9 cellular contexts compared by ENCODE assay signal in the genomic region with DNA sequence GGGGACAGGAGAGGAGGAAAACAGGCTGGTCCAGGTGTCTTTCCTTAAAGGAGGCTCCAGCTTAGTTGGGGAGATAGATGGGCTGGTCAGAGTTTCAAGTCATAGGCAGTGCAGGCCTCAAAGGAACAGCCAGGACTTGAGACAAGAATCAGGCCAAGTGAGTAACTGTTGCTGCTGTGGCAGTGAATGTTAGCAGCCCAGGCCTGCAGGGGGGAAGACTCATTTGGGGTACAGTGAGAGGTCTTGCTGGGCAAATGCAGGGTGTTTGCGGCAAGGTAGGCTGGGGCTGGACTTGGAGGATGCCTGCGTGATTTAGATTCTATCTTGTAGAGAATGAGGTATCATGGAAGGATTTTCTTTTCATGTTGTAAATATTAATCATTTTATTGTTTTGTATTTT. TPM values are rescaled to one million over a fixed set of nuclear protein-coding genes. Genes with fewer than 3 reads are reported as not detected.
A peak's percentile ranks its signal among the peaks of the same experiment; 100 is the strongest.
DNase-seq lines count a peak whose midpoint lies in the region; ATAC-seq and TF ChIP-seq lines count a peak whose summit lies in the region.
"Had no signal": no experiment of that assay in that cellular context is flagged by ENCODE, and none has a peak within 500 bp of the region (broad histone marks: within the 10 kb centered on the region; RNA-seq: fewer than 3 reads in every experiment).

No MANE protein-coding gene starts in this region.

- intact Hi-C loops in activated CD4-positive, alpha-beta T cell treated with anti-CD3 and anti-CD28 coated beads for 36 hours (cut with DNase I, micrococcal nuclease), result loop anchor here in 1 of 2 experiments (5.0 to 10.0 kb wide), 4 partner anchors 237 to 1880 kb away; partner anchors contain the start of genes DDB2, FNBP4 and PHF21A
- intact Hi-C loops in OCI-LY7 (cut with micrococcal nuclease; ENCODE audit: unreplicated experiment) (loop anchor here (1.0 kb wide), 1 partner anchor 16 kb away; no protein-coding TSS in a partner anchor), head of caudate nucleus (cut with DNase I) (no loop called here)

- H3K9me3 ChIP-seq in OCI-LY7 (ENCODE audit: low read length), result no peaks in the 10 kb centered on the region
- no peaks in the 10 kb centered on the region for H3K9me3 ChIP-seq in skeletal muscle tissue (ENCODE audit: control insufficient read depth in 3 of 3, low read length in 3 of 3)
- H3K9me3 ChIP-seq in tibial nerve, result no peaks in the 10 kb centered on the region

- H3K9me3 Mint-ChIP-seq in activated CD4-positive, alpha-beta T cell treated with anti-CD3 and anti-CD28 coated beads for 36 hours (ENCODE audit: low read depth), result no peaks in the 10 kb centered on the region
- no peaks in the 10 kb centered on the region for H3K9me3 Mint-ChIP-seq in central memory CD8-positive, alpha-beta T cell

- H3K79me2 ChIP-seq in OCI-LY7 (ENCODE audit: insufficient read depth, low read depth, low read length), result peaks cover 12% of the 10 kb centered on the region; the same call in 1 of the 2 replicates

- H3K36me3 Mint-ChIP-seq in activated CD4-positive, alpha-beta T cell treated with anti-CD3 and anti-CD28 coated beads for 36 hours (ENCODE audit: low read depth), result peaks cover 2% of the 10 kb centered on the region
- peaks cover 15% of the 10 kb centered on the region for H3K36me3 Mint-ChIP-seq in central memory CD8-positive, alpha-beta T cell (ENCODE audit: insufficient read depth)

- H3K4me2 ChIP-seq in OCI-LY7 (ENCODE audit: low read length), result peak overlapping the region; percentile 80

- TF ChIP-seq EP300 in tibial nerve (IDR thresholded peaks at IDR 0.05), result no peak

- TF ChIP-seq CTCF in OCI-LY7 (conservative IDR thresholded peaks at IDR 0.05; ENCODE audit: low read length) (no peak), tibial nerve (IDR thresholded peaks at IDR 0.05) (no peak)

- peak overlapping the region; percentile 96 for H3K27ac Mint-ChIP-seq in activated CD4-positive, alpha-beta T cell treated with anti-CD3 and anti-CD28 coated beads for 36 hours
- peak overlapping the region; percentile 93 for H3K27ac Mint-ChIP-seq in central memory CD8-positive, alpha-beta T cell (ENCODE audit: low read depth)

- POLR2A ChIA-PET in activated CD4-positive, alpha-beta T cell treated with anti-CD3 and anti-CD28 coated beads for 36 hours (lab: Charles Lee), result no interaction called here
- POLR2A ChIA-PET in OCI-LY7 (lab: Charles Lee), result interaction anchor here (0.7 to 7.8 kb wide), 12 partner anchors 9 to 429 kb away, joined by 3 to 91 read pairs (median 6); no protein-coding TSS in a partner anchor

- peaks cover 90% of the 10 kb centered on the region for H3K4me1 Mint-ChIP-seq in activated CD4-positive, alpha-beta T cell treated with anti-CD3 and anti-CD28 coated beads for 36 hours
- peaks cover 74% of the 10 kb centered on the region for H3K4me1 Mint-ChIP-seq in central memory CD8-positive, alpha-beta T cell

- H3K27me3 ChIP-seq in skeletal muscle tissue (ENCODE audit: control insufficient read depth in 3 of 3, insufficient read depth in 3 of 3, low read length in 3 of 3) (no peaks in the 10 kb centered on the region), tibial nerve (no peaks in the 10 kb centered on the region)

- H3K4me3 ChIP-seq in OCI-LY7 (ENCODE audit: low read depth, low read length, poor library complexity, severe bottlenecking), result peak overlapping the region; percentile 24
- no peak overlapping the region for H3K4me3 ChIP-seq in skeletal muscle tissue (ENCODE audit: low read length in 3 of 3)
- no peak overlapping the region for H3K4me3 ChIP-seq in tibial nerve

- no peak for ATAC-seq in activated CD4-positive, alpha-beta T cell treated with anti-CD3 and anti-CD28 coated beads for 36 hours
- no peak for ATAC-seq in central memory CD8-positive, alpha-beta T cell (replicated peaks; ENCODE audit: extremely low read depth, poor library complexity, severe bottlenecking)

- 84 to 87% methylated on average over 2 of the region's 2 CpGs for WGBS in tibial nerve, 2 donors

- no peak overlapping the region for H3K9ac ChIP-seq in skeletal muscle tissue (ENCODE audit: low read depth in 1 of 3, low read length in 3 of 3)

- no peaks in the 10 kb centered on the region for H3K9me2 ChIP-seq in OCI-LY7 (ENCODE audit: insufficient read depth, low read length)

- H3K27me3 Mint-ChIP-seq in activated CD4-positive, alpha-beta T cell treated with anti-CD3 and anti-CD28 coated beads for 36 hours, result no peaks in the 10 kb centered on the region
- H3K27me3 Mint-ChIP-seq in central memory CD8-positive, alpha-beta T cell, result no peaks in the 10 kb centered on the region

- H3K4me1 ChIP-seq in OCI-LY7 (ENCODE audit: insufficient read depth, low read length, poor library complexity, severe bottlenecking) (peaks cover 81% of the 10 kb centered on the region), skeletal muscle tissue (ENCODE audit: control insufficient read depth in 3 of 3, insufficient read depth in 3 of 3, low read length in 3 of 3) (peaks cover 20 to 43% (median 33%) of the 10 kb centered on the region in 3 donors), tibial nerve (peaks cover 4 to 88% (median 45%) of the 10 kb centered on the region in 4 donors)

- H4K20me1 ChIP-seq in OCI-LY7 (ENCODE audit: insufficient read depth, low read length), result no peaks in the 10 kb centered on the region

- no peaks in the 10 kb centered on the region for H3K36me3 ChIP-seq in OCI-LY7 (ENCODE audit: insufficient read depth, low read length)
- H3K36me3 ChIP-seq in skeletal muscle tissue (ENCODE audit: control insufficient read depth in 3 of 3, insufficient read depth in 3 of 3, low read length in 3 of 3), result no peaks in the 10 kb centered on the region
- no peaks in the 10 kb centered on the region for H3K36me3 ChIP-seq in tibial nerve

- H2AFZ ChIP-seq in OCI-LY7 (ENCODE audit: low read length), result peak overlapping the region; percentile 27; the same call in 1 of the 2 replicates

- CTCF ChIA-PET in activated CD4-positive, alpha-beta T cell treated with anti-CD3 and anti-CD28 coated beads for 36 hours (lab: Charles Lee), result interaction anchor here (0.9 to 4.1 kb wide), 3 partner anchors 17 to 105 kb away, joined by 3 to 26 read pairs (median 12); no protein-coding TSS in a partner anchor
- CTCF ChIA-PET in OCI-LY7 (lab: Charles Lee; ENCODE audit: unreplicated experiment), result interaction anchor here (1.8 kb wide), 1 partner anchor 10 kb away, joined by 9 read pairs; no protein-coding TSS in a partner anchor

- BruUV-seq in OCI-LY7 (replicated peaks; lab: Mats Ljungman, UMichigan), result no TSS peak

- peak overlapping the region; percentile 56 for H3K4me3 Mint-ChIP-seq in activated CD4-positive, alpha-beta T cell treated with anti-CD3 and anti-CD28 coated beads for 36 hours
- peak overlapping the region; percentile 64 for H3K4me3 Mint-ChIP-seq in central memory CD8-positive, alpha-beta T cell

- no peak for DNase-seq in activated CD4-positive, alpha-beta T cell treated with anti-CD3 and anti-CD28 coated beads for 36 hours
- DNase-seq in activated CD4-positive, alpha-beta T cell treated with anti-CD3 and anti-CD28 coated beads for 1 hour, result no peak
- DNase-seq in OCI-LY7 (ENCODE audit: low spot score) (peak; percentile 45), tibial nerve (ENCODE audit: low spot score in 2 of 2) (no peak), head of caudate nucleus (no peak), NCI-H2171 treated with DMSO at 0.1 percent for 48 hours (lab: John Stamatoyannopoulos, UW) (no peak)
- DNase-seq in central memory CD8-positive, alpha-beta T cell (ENCODE audit: low spot score in 2 of 2), result no peak
- DNase-seq: DMS 273 treated with DMSO at 0.1 percent for 48 hours had no signal

- H3K27ac ChIP-seq in OCI-LY7 (ENCODE audit: low read depth, low read length, poor library complexity, severe bottlenecking) (peak overlapping the region; percentile 85), skeletal muscle tissue (ENCODE audit: low read depth, low read length) (peak overlapping the region; percentile 34), tibial nerve (peak overlapping the region in 2 of 4 donors; percentile 45 to 47)

- no peak for TF ChIP-seq POLR2A in tibial nerve (IDR thresholded peaks at IDR 0.05)

RNA-seq across cellular contexts. Expression of gene PTPRJ, which starts 24.1 kb away (rescaled TPM):
- total RNA-seq in activated CD4-positive, alpha-beta T cell treated with anti-CD3 and anti-CD28 coated beads for 36 hours, result 10 to 100 TPM; 20.8 to 21.3 TPM
- 4.5 and 5.4 TPM in 2 replicates for total RNA-seq in OCI-LY7 (2014; rRNA removed; shearing (Covaris generic))
- total RNA-seq in OCI-LY7 (2022) (24.9 and 28.3 TPM in 2 replicates), skeletal muscle tissue (6.3 TPM), tibial nerve (10 to 100 TPM; 20.5 to 24.3 (median 22.3) TPM)
